In the genomic region with DNA sequence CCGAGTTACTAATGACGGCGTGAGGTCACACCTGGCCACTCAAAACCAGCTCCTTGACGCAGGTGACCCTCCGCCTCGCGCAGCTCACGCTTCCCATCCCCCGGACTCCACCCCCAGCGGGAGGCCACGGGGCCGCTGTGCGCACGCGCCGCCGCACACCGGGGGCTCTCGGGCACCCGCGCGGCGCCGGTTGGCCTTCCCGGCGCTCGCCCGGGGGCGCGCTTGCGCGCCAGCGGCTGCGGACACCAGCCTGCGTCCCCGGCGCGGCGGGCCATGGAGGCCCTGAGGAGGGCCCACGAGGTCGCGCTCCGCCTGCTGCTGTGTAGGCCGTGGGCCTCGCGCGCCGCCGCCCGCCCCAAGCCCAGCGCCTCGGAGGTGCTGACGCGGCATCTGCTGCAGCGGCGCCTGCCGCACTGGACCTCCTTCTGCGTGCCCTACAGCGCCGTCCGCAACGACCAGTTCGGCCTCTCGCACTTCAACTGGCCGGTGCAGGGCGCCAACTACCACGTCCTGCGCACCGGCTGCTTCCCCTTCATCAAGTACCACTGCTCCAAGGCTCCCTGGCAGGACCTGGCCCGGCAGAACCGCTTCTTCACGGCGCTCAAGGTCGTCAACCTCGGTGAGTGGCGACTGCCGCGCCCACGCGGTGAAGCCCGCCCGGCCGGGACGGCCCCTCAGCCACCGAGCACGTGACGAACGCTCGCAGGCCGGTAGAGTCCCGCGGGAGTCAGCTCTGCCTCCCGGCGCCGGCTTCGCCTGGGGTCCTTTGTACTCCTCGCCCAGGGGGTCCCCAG, we compare ENCODE assay signal across 1 cellular context.
TF ChIP-seq lines count a peak whose summit lies in the region.

TSS of gene C15orf61 (plus strand) at position 156 of the 794 bp plus-strand sequence. CDS start at position 274, 118 bp downstream.

TF ChIP-seq in HEK293, 187 proteins besides CTCF, POLR2A, EP300 and RAD21 (continued from another document):
- TF ChIP-seq ZBTB6 (tag by site-specific recombination; IDR thresholded peaks at IDR 0.05) (0 out of 2 replicates have a peak, but pooled peaks have one; percentile 9), SP7 (tag by site-specific recombination; IDR thresholded peaks at IDR 0.05) (peak; percentile 89), ZNF610 (tag by site-specific recombination; IDR thresholded peaks at IDR 0.05; ENCODE audit: borderline replicate concordance) (peak; percentile 82)
